Comparison of ENCODE assay signal across 8 cellular contexts in the genomic region with DNA sequence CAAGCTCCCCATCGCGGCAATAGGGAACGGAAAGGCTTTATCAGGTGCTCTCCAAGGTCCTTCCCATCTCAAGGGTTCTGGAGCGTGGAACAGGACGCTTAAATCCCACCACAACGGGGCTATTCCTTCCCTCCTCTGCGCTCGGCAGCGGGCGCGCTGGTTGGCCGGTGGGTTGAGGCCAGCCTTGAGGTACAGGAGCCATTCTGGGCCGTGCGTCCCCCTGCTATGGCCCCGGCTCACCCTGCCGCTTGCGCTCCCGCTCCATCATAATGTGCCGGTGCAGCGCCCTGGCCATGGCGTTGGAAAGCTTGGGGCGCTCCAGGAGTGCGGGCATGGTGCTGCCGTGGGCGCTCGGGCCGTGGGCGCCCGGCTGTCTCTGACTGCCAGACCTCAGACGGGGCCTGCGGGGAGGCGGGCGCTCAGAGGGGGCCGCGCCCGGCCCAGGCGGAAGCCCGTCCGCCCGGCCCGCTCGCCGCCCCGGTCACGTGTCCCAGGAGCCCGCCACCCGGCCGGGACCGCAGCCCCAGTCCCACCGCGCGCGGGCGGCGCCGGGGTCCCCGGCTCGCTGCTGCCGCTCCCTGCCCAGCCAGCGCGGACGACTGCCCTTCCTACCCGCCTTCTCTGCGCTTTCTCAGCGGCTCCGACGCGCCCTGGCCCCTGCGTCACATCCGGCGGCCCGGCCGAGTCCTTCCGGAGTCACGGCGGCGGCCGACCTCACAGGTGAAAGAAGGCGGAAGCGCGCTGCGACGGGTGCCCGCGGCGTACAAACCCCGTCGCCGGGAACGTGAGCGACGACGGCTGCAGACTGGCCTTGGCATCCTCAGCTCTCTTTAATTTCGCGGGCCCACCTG. TPM values are rescaled to one million over a fixed set of nuclear protein-coding genes. Genes with fewer than 3 reads are reported as not detected.
A peak's percentile ranks its signal among the peaks of the same experiment; 100 is the strongest.
DNase-seq lines count a peak whose midpoint lies in the region; ATAC-seq and TF ChIP-seq lines count a peak whose summit lies in the region.

A gene with protein sequence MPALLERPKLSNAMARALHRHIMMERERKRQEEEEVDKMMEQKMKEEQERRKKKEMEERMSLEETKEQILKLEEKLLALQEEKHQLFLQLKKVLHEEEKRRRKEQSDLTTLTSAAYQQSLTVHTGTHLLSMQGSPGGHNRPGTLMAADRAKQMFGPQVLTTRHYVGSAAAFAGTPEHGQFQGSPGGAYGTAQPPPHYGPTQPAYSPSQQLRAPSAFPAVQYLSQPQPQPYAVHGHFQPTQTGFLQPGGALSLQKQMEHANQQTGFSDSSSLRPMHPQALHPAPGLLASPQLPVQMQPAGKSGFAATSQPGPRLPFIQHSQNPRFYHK (minus strand): TSS at position 642 of the 851 bp plus-strand sequence. CDS start 308 bp downstream, at position 334.

- peak within 1 kb of the TSS; percentile 74 for H3K9ac ChIP-seq in OCI-LY3 (ENCODE audit: low read length)

- H2AFZ ChIP-seq in OCI-LY3 (ENCODE audit: low read depth, low read length), result no peak within 1 kb of the TSS

- no peak for TF ChIP-seq CTCF in OCI-LY3 (IDR thresholded peaks at IDR 0.05; ENCODE audit: low read depth, low read length)

- peak; percentile 60 for ATAC-seq in GM19467 (IDR thresholded peaks at IDR 0.05; ENCODE audit: unreplicated experiment)

- H3K27me3 ChIP-seq in OCI-LY3 (ENCODE audit: low read depth, low read length), result no peaks in the 10 kb centered on the region

- peaks cover 31% of the 10 kb centered on the region for H3K36me3 ChIP-seq in OCI-LY3 (replicated peaks; ENCODE audit: low read depth, low read length)

- H3K9me3 ChIP-seq in OCI-LY3 (ENCODE audit: insufficient read depth, low read length), result no peaks in the 10 kb centered on the region

- H3K4me2 ChIP-seq in OCI-LY3 (ENCODE audit: low read length), result peak within 1 kb of the TSS; percentile 90

- H3K4me3 ChIP-seq in OCI-LY3 (ENCODE audit: low read length), result peak within 1 kb of the TSS; percentile 99

- DNase-seq in COLO668 (lab: John Stamatoyannopoulos, UW; ENCODE audit: unreplicated experiment), result peak; percentile 92
- DNase-seq in HT1080 (ENCODE audit: low read depth), result peak; percentile 87
- peak; percentile 90 for DNase-seq in activated T-cell treated with anti-CD3 and anti-CD28 coated beads for 4 hours
- DNase-seq in epidermal melanocyte (ENCODE audit: insufficient read length, low spot score), result peak; percentile 97
- DNase-seq in middle frontal gyrus (ENCODE audit: extremely low spot score, low spot score), result peak; percentile 66
- peak; percentile 89 to 91 for DNase-seq in stimulated activated CD8-positive, alpha-beta memory T cell treated with anti-CD3 and anti-CD28 coated beads, Interleukin-15, amount 100 ng/mL, for 48 hours (ENCODE audit: low read depth in 2 of 2)

- peaks cover 38% of the 10 kb centered on the region for H3K79me2 ChIP-seq in OCI-LY3 (ENCODE audit: low read length)

- H4K20me1 ChIP-seq in OCI-LY3 (ENCODE audit: insufficient read depth, low read length), result peaks cover 21% of the 10 kb centered on the region

- peaks cover 19% of the 10 kb centered on the region for H3K4me1 ChIP-seq in OCI-LY3 (ENCODE audit: low read length)

- peak within 1 kb of the TSS; percentile 66 for H3K27ac ChIP-seq in OCI-LY3 (ENCODE audit: low read length)

RNA-seq across cellular contexts. Expression of the gene that starts here (rescaled TPM):
- total RNA-seq in HT1080 (2014; rRNA removed; shearing (Covaris generic)), result 125 and 135 TPM in 2 replicates
- polyA plus RNA-seq in HT1080 (2015; cell fraction: cytosol; rRNA removed), result 90.9 and 91.5 TPM in 2 replicates
- 107 and 110 TPM in 2 replicates for polyA plus RNA-seq in HT1080 (2015; cell fraction: nucleus; rRNA removed)

Comparison
In these comparisons a context has a peak if more than half of its experiments do, and no peak if none do; other contexts are left out.
1. Peak in every context shown above with its lines: DNase-seq, ATAC-seq, H3K4me3 ChIP-seq and H3K27ac ChIP-seq.